ENCODE assay signal across 21 cellular contexts in genomic region chr10:7672366-7673134, GRCh38. TPM values are rescaled to one million over a fixed set of nuclear protein-coding genes. Genes with fewer than 3 reads are reported as not detected.
A peak's percentile ranks its signal among the peaks of the same experiment; 100 is the strongest.
DNase-seq lines count a peak whose midpoint lies in the region; TF ChIP-seq lines count a peak whose summit lies in the region.
"Had no signal": no experiment of that assay in that cellular context is flagged by ENCODE, and none has a peak within 500 bp of the region (broad histone marks: within the 10 kb centered on the region; RNA-seq: fewer than 3 reads in every experiment).

No MANE protein-coding gene starts in this region.

- H3K18ac ChIP-seq in mesendoderm (ENCODE audit: low read length): no peak overlapping the region

- H3K27me3 ChIP-seq in SJCRH30: no peaks in the 10 kb centered on the region
- no peaks in the 10 kb centered on the region for H3K27me3 ChIP-seq in mesendoderm (ENCODE audit: insufficient read depth, low read length, poor library complexity)
- peaks cover 0 to 74% (median 21%) of the 10 kb centered on the region in 3 donors for H3K27me3 ChIP-seq in stomach
- peaks cover 4% of the 10 kb centered on the region for H3K27me3 ChIP-seq in CD4-positive, alpha-beta memory T cell (ENCODE audit: insufficient read depth, low read length)

- peaks cover 2 to 9% (median 4%) of the 10 kb centered on the region in 4 donors for H3K4me1 Mint-ChIP-seq in CD4-positive, alpha-beta memory T cell

- DNase-seq in SJCRH30: peak; percentile 63 to 74
- peak; percentile 31 for DNase-seq in mesendoderm
- DNase-seq in stomach: peak; percentile 51
- DNase-seq in SK-N-DZ (ENCODE audit: low spot score): no peak
- DNase-seq in CD4-positive, alpha-beta memory T cell: no peak
- DNase-seq in HCEC 1CT: no peak
- no peak for DNase-seq in HEK293T (ENCODE audit: extremely low spot score)
- DNase-seq: C1 segment of cervical spinal cord; CD8-positive, alpha-beta T cell; DMS 273 treated with DMSO at 0.1 percent for 48 hours; DMS79; EL; GDM1; GOT3; HFFc6 had no signal

- H2BK120ac ChIP-seq in mesendoderm (ENCODE audit: low read depth, low read length): no peak overlapping the region

- no peak overlapping the region for H3K56ac ChIP-seq in mesendoderm (ENCODE audit: low read length)

- no peaks in the 10 kb centered on the region for H3K36me3 Mint-ChIP-seq in CD4-positive, alpha-beta memory T cell
- H3K36me3 Mint-ChIP-seq: CD8-positive, alpha-beta T cell had no signal

- POLR2A ChIA-PET in HEK293 (lab: Yijun Ruan, JAX) (no interaction called here), HEK293T (lab: Yijun Ruan, JAX) (no interaction called here)
- POLR2A ChIA-PET in CD4-positive, alpha-beta memory T cell (lab: Charles Lee; ENCODE audit: partially characterized antibody): no interaction called here

- H3K4me3 ChIP-seq in HEK293 (ENCODE audit: low read depth, low read length) (no peak overlapping the region), SJCRH30 (no peak overlapping the region), mesendoderm (ENCODE audit: low read length) (no peak overlapping the region), stomach (no peak overlapping the region)
- H3K4me3 ChIP-seq in CD4-positive, alpha-beta memory T cell (ENCODE audit: low read length in 2 of 2): no peak overlapping the region
- H3K4me3 ChIP-seq: GM12878, HAP-1 had no signal

- H3K4me1 ChIP-seq in HEK293 (ENCODE audit: control insufficient read depth, insufficient read depth, low read length) (0 out of 2 replicates have a peak, but pooled peaks cover 2% of the 10 kb centered on the region), SJCRH30 (no peaks in the 10 kb centered on the region; the same call in 1 of the 2 replicates), mesendoderm (ENCODE audit: control insufficient read depth, low read depth, low read length) (no peaks in the 10 kb centered on the region), stomach (peaks cover 0 to 15% (median 6%) of the 10 kb centered on the region in 4 donors)
- no peaks in the 10 kb centered on the region for H3K4me1 ChIP-seq in CD4-positive, alpha-beta memory T cell (ENCODE audit: insufficient read depth, low read length)

- H2BK5ac ChIP-seq in mesendoderm (ENCODE audit: low read length): no peak overlapping the region

- H3K4me2 ChIP-seq in mesendoderm (ENCODE audit: low read length): no peak overlapping the region

- no peak overlapping the region for H2BK15ac ChIP-seq in mesendoderm (replicated peaks; ENCODE audit: low read depth)

- H2AK5ac ChIP-seq in mesendoderm (ENCODE audit: low read length): no peak overlapping the region

- no peak overlapping the region for H3K4me3 Mint-ChIP-seq in CD4-positive, alpha-beta memory T cell
- H3K4me3 Mint-ChIP-seq: CD8-positive, alpha-beta T cell; HFFc6 had no signal

- peaks cover 42 to 57% of the 10 kb centered on the region in 2 donors for H3K27me3 Mint-ChIP-seq in CD4-positive, alpha-beta memory T cell

- H3K4ac ChIP-seq in mesendoderm (ENCODE audit: low read depth, low read length): no peak overlapping the region

- H3K79me1 ChIP-seq in mesendoderm (ENCODE audit: low read length): no peaks in the 10 kb centered on the region

- no CpG with 5 or more reads among the region's 23 CpGs for WGBS in mesendoderm (ENCODE audit: extremely low coverage, insufficient coverage, low lambda C conversion rate)
- WGBS in stomach, 5 donors: 26 to 59% (median 50%) methylated on average over 23 of the region's 23 CpGs

- H3K79me2 ChIP-seq in mesendoderm (ENCODE audit: control insufficient read depth, insufficient read depth, low read length): no peaks in the 10 kb centered on the region

- H4K8ac ChIP-seq in mesendoderm (ENCODE audit: low read depth, low read length): no peak overlapping the region

- CTCF ChIA-PET in HEK293 (lab: Yijun Ruan, JAX): interaction anchor here (0.6 to 1.3 kb wide), 2 partner anchors 13 to 147 kb away, joined by 3 to 8 read pairs; no protein-coding TSS in a partner anchor
- CTCF ChIA-PET in CD4-positive, alpha-beta memory T cell (lab: Charles Lee; ENCODE audit: partially characterized antibody): no interaction called here
- CTCF ChIA-PET in HEK293T (lab: Yijun Ruan, JAX): interaction anchor here (1.4 kb wide), 1 partner anchor 14 kb away, joined by 4 read pairs; no protein-coding TSS in a partner anchor

- H3K9me3 ChIP-seq in HEK293 (ENCODE audit: control insufficient read depth, insufficient read depth, low read depth, low read length) (no peaks in the 10 kb centered on the region), SJCRH30 (replicated peaks) (no peaks in the 10 kb centered on the region), stomach (no peaks in the 10 kb centered on the region)
- no peaks in the 10 kb centered on the region for H3K9me3 ChIP-seq in CD4-positive, alpha-beta memory T cell (ENCODE audit: control insufficient read depth in 1 of 2, low read length in 2 of 2)
- H3K9me3 ChIP-seq: HAP-1 had no signal

- no peak overlapping the region for H3K9ac ChIP-seq in mesendoderm (ENCODE audit: low read length)

- no peak for TF ChIP-seq CTCF in HEK293 (tag by site-specific recombination; IDR thresholded peaks at IDR 0.05)
- no peak for TF ChIP-seq CTCF in stomach (IDR thresholded peaks at IDR 0.05)

- H3K36me3 ChIP-seq in HEK293 (ENCODE audit: control insufficient read depth in 2 of 2, insufficient read depth in 1 of 2, low read length in 2 of 2) (no peaks in the 10 kb centered on the region), SJCRH30 (no peaks in the 10 kb centered on the region), mesendoderm (ENCODE audit: control insufficient read depth, insufficient read depth, low read length) (no peaks in the 10 kb centered on the region), stomach (no peaks in the 10 kb centered on the region)
- H3K36me3 ChIP-seq in CD4-positive, alpha-beta memory T cell (ENCODE audit: insufficient read depth, low read length): no peaks in the 10 kb centered on the region
- H3K36me3 ChIP-seq: HAP-1 had no signal

- no peak overlapping the region for H3K27ac Mint-ChIP-seq in CD4-positive, alpha-beta memory T cell
- H3K27ac Mint-ChIP-seq: CD8-positive, alpha-beta T cell; HFFc6 had no signal

- H3K9me3 Mint-ChIP-seq in CD4-positive, alpha-beta memory T cell: peaks cover 0 to 4% (median 0%) of the 10 kb centered on the region in 8 donors
- H3K9me3 Mint-ChIP-seq: CD8-positive, alpha-beta T cell; HFFc6 had no signal

- H4K5ac ChIP-seq in mesendoderm (ENCODE audit: low read length): no peak overlapping the region

- H3K23ac ChIP-seq in mesendoderm (ENCODE audit: low read length): no peak overlapping the region

- TF ChIP-seq EP300 in stomach (IDR thresholded peaks at IDR 0.05): no peak

- no peak for TF ChIP-seq POLR2A in stomach (IDR thresholded peaks at IDR 0.05)

- H3K27ac ChIP-seq in HEK293 (ENCODE audit: extremely low read depth, low read depth, low read length): no peak overlapping the region
- H3K27ac ChIP-seq in SJCRH30: peak overlapping the region; percentile 41; the same call in 1 of the 2 replicates
- no peak overlapping the region for H3K27ac ChIP-seq in mesendoderm (ENCODE audit: low read depth, low read length)
- no peak overlapping the region for H3K27ac ChIP-seq in stomach
- H3K27ac ChIP-seq in CD4-positive, alpha-beta memory T cell (ENCODE audit: low read depth, low read length): no peak overlapping the region

- intact Hi-C loops in stomach (cut with DNase I; ENCODE audit: low total_unique reads): no loop called here
- intact Hi-C loops in CD4-positive, alpha-beta memory T cell (cut with micrococcal nuclease): no loop called here

TF ChIP-seq in HEK293, 187 proteins besides CTCF, POLR2A, EP300 and RAD21:
- TF ChIP-seq SETDB1 (IDR thresholded peaks at IDR 0.05; ENCODE audit: insufficient read length, low read length) (peak; percentile 50), PRDM1 (tag by site-specific recombination; IDR thresholded peaks at IDR 0.05) (no peak)

TF ChIP-seq in HEK293T, 16 proteins besides CTCF, POLR2A, EP300 and RAD21:
- TF ChIP-seq CTBP1 (IDR thresholded peaks at IDR 0.05; ENCODE audit: borderline replicate concordance): no peak
- no peak for TF ChIP-seq PKNOX1 (IDR thresholded peaks at IDR 0.05)
- TF ChIP-seq TARDBP (IDR thresholded peaks at IDR 0.05): no peak
- TF ChIP-seq ELF4 (IDR thresholded peaks at IDR 0.05): no peak
- no peak for TF ChIP-seq LEF1 (IDR thresholded peaks at IDR 0.05; ENCODE audit: borderline replicate concordance)
TF ChIP-seq in HEK293T: peak in this region for 0.

RNA-seq across cellular contexts. Expression of gene ITIH5, which starts 5.8 kb away (rescaled TPM):
- total RNA-seq in SJCRH30 (2014; rRNA removed; shearing (Covaris generic)): 0.65 and 0.66 TPM in 2 replicates
- polyA plus RNA-seq in mesendoderm (2013, experiment 1 of 2): 1.3 TPM
- 1.2 TPM for polyA plus RNA-seq in mesendoderm (2013, experiment 2 of 2)
- 10 to 100 TPM; 10.4 to 28.6 (median 24.4) TPM for total RNA-seq in stomach
- polyA plus RNA-seq in stomach: 1 to 10 TPM; 4.0 to 6.4 (median 4.1) TPM
- not detected in 2 replicates for polyA plus RNA-seq in SK-N-DZ (2014; cell fraction: cytosol; rRNA removed)
- polyA plus RNA-seq in SK-N-DZ (2014; cell fraction: nucleus; rRNA removed): not detected in 2 replicates
- not detected for total RNA-seq in CD4-positive, alpha-beta memory T cell
- polyA plus RNA-seq in CD4-positive, alpha-beta memory T cell: not detected
- total RNA-seq: A673; CD8-positive, alpha-beta T cell; HFFc6 had no signal

RNA-seq across cellular contexts. Expression of gene ITIH2, which starts 30.6 kb away (rescaled TPM):
- not detected in 2 replicates for total RNA-seq in SJCRH30 (2014; rRNA removed; shearing (Covaris generic))
- polyA plus RNA-seq in mesendoderm (2013, experiment 1 of 2): not detected
- not detected for polyA plus RNA-seq in mesendoderm (2013, experiment 2 of 2)
- 1 to 10 TPM in 1 of 5 donors, not detected in 4; 3.3 TPM for total RNA-seq in stomach
- polyA plus RNA-seq in stomach: under 1 TPM in 1 of 3 donors, not detected in 2; 0.05 TPM
- not detected in 2 replicates for polyA plus RNA-seq in SK-N-DZ (2014; cell fraction: cytosol; rRNA removed)
- polyA plus RNA-seq in SK-N-DZ (2014; cell fraction: nucleus; rRNA removed): not detected in 2 replicates
- not detected for total RNA-seq in CD4-positive, alpha-beta memory T cell
- not detected for polyA plus RNA-seq in CD4-positive, alpha-beta memory T cell
- total RNA-seq: A172; A673; CD8-positive, alpha-beta T cell; HFFc6 had no signal
- polyA plus RNA-seq: BJ had no signal

Comparison
In these comparisons a context has a peak if more than half of its experiments do, and no peak if none do; other contexts are left out.
1. DNase-seq: peak in SJCRH30 (2 of 2), mesendoderm (single experiment) and stomach (single experiment); none in SK-N-DZ (single experiment), CD4-positive, alpha-beta memory T cell (0 of 5), HCEC 1CT (single experiment) and HEK293T (single experiment).